ENCODE assay signal across 12 cellular contexts in genomic region chr9:109426621-109427402, GRCh38.
"Had no signal": no experiment of that assay in that cellular context is flagged by ENCODE, and none has a peak within 500 bp of the region (broad histone marks: within the 10 kb centered on the region; RNA-seq: fewer than 3 reads in every experiment).

No MANE protein-coding gene starts in this region.

- H3K9me3 ChIP-seq: ovary had no signal

- DNase-seq: activated CD4-positive, alpha-beta T cell treated with anti-CD3 and anti-CD28 coated beads, Interleukin-2, amount 50 U/mL, for 48 hours; activated effector memory CD4-positive, alpha-beta T cell treated with Interleukin-2 at 50 U/mL for 16 hours; activated naive CD4-positive, alpha-beta T cell treated with anti-CD3 and anti-CD28 coated beads, Interleukin-2, amount 50 U/mL, for 16 hours; hypothalamus; mesendoderm; ovary; stimulated activated CD4-positive, alpha-beta T cell treated with anti-CD3 and anti-CD28 coated beads, Interleukin-12 subunit alpha, Interleukin-12 subunit beta, amount 100 ng/mL, for 4 hours; stimulated activated CD4-positive, alpha-beta T cell treated with anti-CD3 and anti-CD28 coated beads, Interleukin-2, amount 100 ng/mL, for 24 hours; T-helper 17 cell; WERI-Rb-1 had no signal

- H3K27me3 ChIP-seq: cardiac muscle cell, ovary had no signal

- H3K27ac ChIP-seq: ovary, WERI-Rb-1 had no signal

- ATAC-seq: esophagus mucosa, T-helper 17 cell had no signal

- H3K36me3 ChIP-seq: cardiac muscle cell, ovary, WERI-Rb-1 had no signal

- H3K4me3 ChIP-seq: cardiac muscle cell, ovary had no signal
